8 cellular contexts compared by ENCODE assay signal in genomic region chr17:3893003-3893719, GRCh38. TPM values are rescaled to one million over a fixed set of nuclear protein-coding genes. Genes with fewer than 3 reads are reported as not detected.
A peak's percentile ranks its signal among the peaks of the same experiment; 100 is the strongest.
DNase-seq lines count a peak whose midpoint lies in the region; ATAC-seq, FAIRE-seq and TF ChIP-seq lines count a peak whose summit lies in the region.

CAMKK1 (minus strand) TSS chr17:3893053; CDS start chr17:3885687, 7,366 bp downstream.

- no peak for FAIRE-seq in pancreas (lab: Jason Lieb, UNC)

- peak within 1 kb of the TSS; percentile 28 to 79 (median 64) for H3K27ac ChIP-seq in pancreas
- H3K27ac ChIP-seq in thyroid gland: peak within 1 kb of the TSS; percentile 83 to 93 (median 89)

- no peak for TF ChIP-seq CTCF in pancreas (IDR thresholded peaks at IDR 0.05)
- TF ChIP-seq CTCF in thyroid gland (IDR thresholded peaks at IDR 0.05): no peak

- ATAC-seq in activated naive CD4-positive, alpha-beta T cell treated with anti-CD3 and anti-CD28 coated beads, Interleukin-2, amount 50 U/mL, for 72 hours: peak; percentile 87 to 90
- ATAC-seq in Right ventricle myocardium superior (ENCODE audit: poor library complexity) (peak; percentile 90), pancreas (peak; percentile 75 to 84 (median 82))

- H3K4me3 ChIP-seq in H7 (ENCODE audit: insufficient read depth, low read depth, low read length) (peak within 1 kb of the TSS; percentile 86), pancreas (peak within 1 kb of the TSS; percentile 47 to 81 (median 63)), thyroid gland (replicated peaks in 1 of 3) (peak within 1 kb of the TSS; percentile 35 to 68 (median 46))

- peaks cover 28 to 42% (median 29%) of the 10 kb centered on the region in 3 donors for H3K4me1 ChIP-seq in pancreas
- H3K4me1 ChIP-seq in thyroid gland: peaks cover 54 to 71% of the 10 kb centered on the region in 2 donors

- WGBS in pancreas, 2 donors: 3 to 9% methylated on average over 29 to 75 of the region's 75 CpGs
- WGBS in thyroid gland, 2 donors: 13 to 41% methylated on average over 5 to 13 of the region's 75 CpGs

- intact Hi-C loops in Right ventricle myocardium superior (cut with DNase I) (no loop called here), pancreas (cut with DNase I) (no loop called here), thyroid gland (cut with DNase I) (no loop called here)

- no peaks in the 10 kb centered on the region for H3K36me3 ChIP-seq in H7 (replicated peaks; ENCODE audit: control insufficient read depth, insufficient read depth, low read length)
- H3K36me3 ChIP-seq in pancreas: no peaks in the 10 kb centered on the region
- H3K36me3 ChIP-seq in thyroid gland: no peaks in the 10 kb centered on the region

- H3K9me3 Mint-ChIP-seq in activated naive CD4-positive, alpha-beta T cell treated with anti-CD3 and anti-CD28 coated beads, Interleukin-2, amount 50 U/mL, for 72 hours: no peaks in the 10 kb centered on the region

- H3K27me3 ChIP-seq in H7 (ENCODE audit: control insufficient read depth, insufficient read depth, low read length): peaks cover 4% of the 10 kb centered on the region
- H3K27me3 ChIP-seq in pancreas: no peaks in the 10 kb centered on the region
- H3K27me3 ChIP-seq in thyroid gland: no peaks in the 10 kb centered on the region

- peak within 1 kb of the TSS; percentile 73 to 94 for H3K27ac Mint-ChIP-seq in activated naive CD4-positive, alpha-beta T cell treated with anti-CD3 and anti-CD28 coated beads, Interleukin-2, amount 50 U/mL, for 72 hours

- no peaks in the 10 kb centered on the region for H3K36me3 Mint-ChIP-seq in activated naive CD4-positive, alpha-beta T cell treated with anti-CD3 and anti-CD28 coated beads, Interleukin-2, amount 50 U/mL, for 72 hours

- H3K9me3 ChIP-seq in pancreas: no peaks in the 10 kb centered on the region
- H3K9me3 ChIP-seq in thyroid gland: no peaks in the 10 kb centered on the region

- DNase-seq in GM03348 (ENCODE audit: low spot score) (peak; percentile 99), H7 (peak; percentile 100), M059J (ENCODE audit: low read depth) (peak; percentile 74), SKM-1 (lab: John Stamatoyannopoulos, UW; ENCODE audit: unreplicated experiment) (peak; percentile 29), Right ventricle myocardium superior (peak; percentile 95), pancreas (peak; percentile 87 to 96 (median 92)), thyroid gland (peak; percentile 92 to 94)
- peak; percentile 93 to 95 for DNase-seq in activated naive CD4-positive, alpha-beta T cell treated with anti-CD3 and anti-CD28 coated beads, Interleukin-2, amount 50 U/mL, for 72 hours (ENCODE audit: low spot score in 2 of 2)

- peak in 1 of 2 donors; percentile 66 for TF ChIP-seq POLR2A in thyroid gland (IDR thresholded peaks at IDR 0.05)

RNA-seq across cellular contexts. Expression of gene CAMKK1, which starts in this region (rescaled TPM):
- total RNA-seq in H7 (2014; rRNA removed; shearing (Covaris generic)): 6.0 and 6.7 TPM in 2 replicates
- 1.7 and 1.8 TPM in 2 replicates for total RNA-seq in M059J (2014; rRNA removed; shearing (Covaris generic))
- total RNA-seq in activated naive CD4-positive, alpha-beta T cell treated with anti-CD3 and anti-CD28 coated beads, Interleukin-2, amount 50 U/mL, for 72 hours: 1 to 10 TPM; 3.8 to 6.9 TPM
- 4.0 TPM for total RNA-seq in Right ventricle myocardium superior
- total RNA-seq in pancreas: 10 to 100 TPM in 1 of 6 donors, 1 to 10 TPM in 5; 4.2 to 11.9 (median 5.0) TPM
- 10 to 100 TPM; 17.1 to 23.0 TPM for polyA plus RNA-seq in pancreas
- total RNA-seq in thyroid gland: 10 to 100 TPM in 1 of 4 donors, 1 to 10 TPM in 3; 5.9 to 10.1 (median 7.9) TPM

Comparison
In these comparisons a context has a peak if more than half of its experiments do, and no peak if none do; other contexts are left out.
1. Peak in every context shown above with its lines: DNase-seq, ATAC-seq, H3K4me3 ChIP-seq and H3K27ac ChIP-seq.
2. DNase-seq: peak in every context shown above with its lines; median percentile 100 in H7; 99 in GM03348; 95 in Right ventricle myocardium superior; 94 in activated naive CD4-positive, alpha-beta T cell treated with anti-CD3 and anti-CD28 coated beads, Interleukin-2, amount 50 U/mL, for 72 hours; 93 in thyroid gland; 92 in pancreas; 74 in M059J; 29 in SKM-1.